1 cellular context compared by ENCODE assay signal in the genomic region with DNA sequence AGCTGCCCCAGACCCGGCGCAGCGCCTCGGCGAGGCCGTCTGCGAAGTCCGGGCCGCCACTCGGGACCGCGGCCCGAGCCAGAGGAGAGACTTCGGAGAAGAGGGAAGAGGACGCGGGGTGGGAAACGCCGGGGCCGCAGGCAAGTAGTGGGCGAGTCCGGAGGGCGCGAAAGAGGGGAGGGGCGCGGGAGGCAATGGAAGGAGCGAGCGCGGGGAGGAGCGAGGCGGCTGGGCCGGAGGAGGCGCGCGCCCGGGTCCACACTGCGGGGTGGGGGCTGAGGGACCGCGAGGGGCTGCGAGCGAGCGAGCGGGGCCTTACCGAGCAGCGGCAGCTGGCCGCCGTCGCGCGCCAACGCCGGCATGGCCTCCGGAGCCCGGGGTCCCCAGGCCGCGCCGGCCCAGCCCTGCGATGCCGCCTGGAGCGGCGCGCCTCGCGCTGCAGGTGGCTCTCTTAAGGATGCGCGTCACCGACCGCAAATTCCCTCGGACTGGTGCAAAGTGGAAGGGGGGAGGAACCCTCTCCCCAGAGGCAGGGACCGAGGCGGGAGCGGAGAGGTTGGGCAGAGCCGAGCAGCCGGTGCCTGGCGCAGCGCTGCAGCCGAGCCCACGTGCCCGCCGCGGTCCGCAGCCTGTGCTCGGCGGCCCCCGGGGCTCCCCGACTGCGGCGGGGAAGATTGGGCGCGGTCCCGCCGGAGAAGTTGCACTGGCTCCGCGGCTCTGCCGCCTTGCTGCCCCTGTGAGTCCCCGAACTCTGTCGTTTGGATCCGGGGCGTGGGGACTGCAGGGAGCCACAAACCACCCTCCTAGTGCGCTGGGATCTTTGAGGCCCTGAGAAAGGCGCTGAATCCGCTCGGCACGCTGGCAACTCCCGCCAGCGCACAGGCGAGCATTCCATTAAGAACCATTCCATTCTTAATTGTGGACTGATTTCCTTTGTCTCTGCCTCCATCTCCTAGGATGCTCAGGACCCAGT.
A peak's percentile ranks its signal among the peaks of the same experiment; 100 is the strongest.
TF ChIP-seq lines count a peak whose summit lies in the region.

A gene (minus strand): TSS at position 428 of the 973 bp plus-strand sequence. CDS start 66 bp downstream, at position 362.

TF ChIP-seq in neural cell, 6 proteins besides CTCF, POLR2A, EP300 and RAD21 (continued from another document):
- TF ChIP-seq, protein P1, sequence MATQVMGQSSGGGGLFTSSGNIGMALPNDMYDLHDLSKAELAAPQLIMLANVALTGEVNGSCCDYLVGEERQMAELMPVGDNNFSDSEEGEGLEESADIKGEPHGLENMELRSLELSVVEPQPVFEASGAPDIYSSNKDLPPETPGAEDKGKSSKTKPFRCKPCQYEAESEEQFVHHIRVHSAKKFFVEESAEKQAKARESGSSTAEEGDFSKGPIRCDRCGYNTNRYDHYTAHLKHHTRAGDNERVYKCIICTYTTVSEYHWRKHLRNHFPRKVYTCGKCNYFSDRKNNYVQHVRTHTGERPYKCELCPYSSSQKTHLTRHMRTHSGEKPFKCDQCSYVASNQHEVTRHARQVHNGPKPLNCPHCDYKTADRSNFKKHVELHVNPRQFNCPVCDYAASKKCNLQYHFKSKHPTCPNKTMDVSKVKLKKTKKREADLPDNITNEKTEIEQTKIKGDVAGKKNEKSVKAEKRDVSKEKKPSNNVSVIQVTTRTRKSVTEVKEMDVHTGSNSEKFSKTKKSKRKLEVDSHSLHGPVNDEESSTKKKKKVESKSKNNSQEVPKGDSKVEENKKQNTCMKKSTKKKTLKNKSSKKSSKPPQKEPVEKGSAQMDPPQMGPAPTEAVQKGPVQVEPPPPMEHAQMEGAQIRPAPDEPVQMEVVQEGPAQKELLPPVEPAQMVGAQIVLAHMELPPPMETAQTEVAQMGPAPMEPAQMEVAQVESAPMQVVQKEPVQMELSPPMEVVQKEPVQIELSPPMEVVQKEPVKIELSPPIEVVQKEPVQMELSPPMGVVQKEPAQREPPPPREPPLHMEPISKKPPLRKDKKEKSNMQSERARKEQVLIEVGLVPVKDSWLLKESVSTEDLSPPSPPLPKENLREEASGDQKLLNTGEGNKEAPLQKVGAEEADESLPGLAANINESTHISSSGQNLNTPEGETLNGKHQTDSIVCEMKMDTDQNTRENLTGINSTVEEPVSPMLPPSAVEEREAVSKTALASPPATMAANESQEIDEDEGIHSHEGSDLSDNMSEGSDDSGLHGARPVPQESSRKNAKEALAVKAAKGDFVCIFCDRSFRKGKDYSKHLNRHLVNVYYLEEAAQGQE (IDR thresholded peaks at IDR 0.05; ENCODE audit: borderline replicate concordance) = no peak
- peak; percentile 88 for TF ChIP-seq MXI1 (conservative IDR thresholded peaks at IDR 0.05; ENCODE audit: poor library complexity, severe bottlenecking)
